19 cellular contexts compared by ENCODE assay signal in the genomic region with DNA sequence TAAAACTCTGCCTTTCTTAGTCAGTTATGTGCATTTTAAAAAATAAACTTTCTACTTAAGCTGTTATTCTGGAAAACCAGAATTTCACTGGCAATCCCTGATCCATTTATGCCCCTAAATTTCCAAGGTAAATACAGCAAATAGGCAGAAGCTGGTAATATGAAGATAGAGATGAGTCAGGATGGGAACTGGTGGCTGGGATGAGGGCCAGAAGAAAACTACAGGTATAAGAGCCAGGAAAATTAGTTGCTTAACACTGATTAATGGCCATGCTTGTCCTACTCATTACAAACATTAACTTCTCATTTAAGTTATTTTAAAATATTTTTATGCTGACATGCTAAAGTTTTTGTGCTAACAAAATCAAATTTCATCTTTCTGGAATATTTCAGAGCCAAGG. TPM values are rescaled to one million over a fixed set of nuclear protein-coding genes. Genes with fewer than 3 reads are reported as not detected.
"Had no signal": no experiment of that assay in that cellular context is flagged by ENCODE, and none has a peak within 500 bp of the region (broad histone marks: within the 10 kb centered on the region; RNA-seq: fewer than 3 reads in every experiment).

No MANE protein-coding gene starts in this region.

RNA-seq across cellular contexts. Expression of a gene that starts 37.1 kb away (rescaled TPM):
- total RNA-seq: activated naive CD4-positive, alpha-beta T cell treated with anti-CD3 and anti-CD28 coated beads for 36 hours; activated naive CD4-positive, alpha-beta T cell treated with anti-CD3 and anti-CD28 coated beads, Interleukin-2, amount 50 U/mL, for 72 hours; activated naive CD8-positive, alpha-beta T cell treated with anti-CD3 and anti-CD28 coated beads for 36 hours; activated naive CD8-positive, alpha-beta T cell treated with anti-CD3 and anti-CD28 coated beads, Interleukin-2, amount 10 ng/mL, durations not matched to agents 7 days and 5 days; activated T-cell treated with anti-CD3 and anti-CD28 coated beads, Interleukin-2, amount 50 U/mL, for 4 hours; activated T-cell treated with anti-CD3 and anti-CD28 coated beads, Interleukin-2, amount 50 U/mL, for 72 hours; activated T-helper 1 cell treated with anti-CD3 and anti-CD28 coated beads, Interleukin-12 subunit alpha, Interleukin-12 subunit beta, Interleukin-2, Interleukin-4 antibody, amounts not matched to agents 30 ng/mL and 10 ng/mL and 1 ng/mL, durations not matched to agents 14 hours and 24 hours and 36 hours; activated T-helper 17 cell treated with anti-CD3 and anti-CD28 coated beads, Interleukin-2, amount 50 U/mL, for 72 hours; activated T-helper 2 cell treated with anti-CD3 and anti-CD28 coated beads, Interferon-gamma antibody, Interleukin-2, Interleukin-4, amounts not matched to agents 10 μg/mL and 5 μg/mL and 100 μg/mL, durations not matched to agents 14 hours and 24 hours and 36 hours; adrenal gland; aorta; ascending aorta; astrocyte; body of pancreas; breast epithelium; bronchial epithelial cell; cardiac muscle cell; cardiac septum; cerebellum had no signal
